25 cellular contexts compared by ENCODE assay signal in genomic region chrX:11241720-11242119, GRCh38. TPM values are rescaled to one million over a fixed set of nuclear protein-coding genes. Genes with fewer than 3 reads are reported as not detected.
"Had no signal": no experiment of that assay in that cellular context is flagged by ENCODE, and none has a peak within 500 bp of the region (broad histone marks: within the 10 kb centered on the region; RNA-seq: fewer than 3 reads in every experiment).

No MANE protein-coding gene starts in this region.

- H3K36me3 ChIP-seq: lower lobe of right lung, neutrophil, tibial artery had no signal

- H3K9me3 ChIP-seq: lower lobe of right lung, neutrophil, tibial artery had no signal

- DNase-seq: activated CD4-positive, alpha-beta T cell treated with anti-CD3 and anti-CD28 coated beads, Interleukin-2, amount 50 U/mL, for 1 hour; activated CD4-positive, CD25-positive, alpha-beta regulatory T cell treated with anti-CD3 and anti-CD28 coated beads, Interleukin-2, amount 50 U/mL, for 72 hours; activated CD8-positive, alpha-beta memory T cell treated with anti-CD3 and anti-CD28 coated beads, Interleukin-2, amount 50 U/mL, for 48 hours; activated effector memory CD4-positive, alpha-beta T cell treated with Interleukin-2 at 50 U/mL for 16 hours; activated naive CD4-positive, alpha-beta T cell treated with anti-CD3 and anti-CD28 coated beads, Interleukin-2, amount 50 U/mL, for 16 hours; activated T-cell treated with anti-CD3 and anti-CD28 coated beads, Interleukin-2, amount 50 U/mL, for 48 hours; dermis blood vessel endothelial cell; effector memory CD4-positive, alpha-beta T cell; left cardiac atrium; lower lobe of right lung; stimulated activated CD4-positive, alpha-beta T cell treated with anti-CD3 and anti-CD28 coated beads, Interleukin-2, amount 100 ng/mL, for 24 hours; stimulated activated naive CD4-positive, alpha-beta T cell treated with Interleukin-2 at 50 U/mL for 16 hours; T-helper 1 cell had no signal

- H3K27ac ChIP-seq: hepatocyte, lower lobe of right lung, neutrophil, parathyroid adenoma, tibial artery had no signal

- ATAC-seq: left cardiac atrium; lower lobe of right lung; natural killer cell treated with Interleukin-12 subunit alpha and Interleukin-12 subunit beta and Interleukin-15 and Interleukin-18, amount 100 ng/mL, for 72 hours; SK-N-SH treated with all-trans-retinoic acid at 6 μM for 48 hours had no signal

- H3K4me3 ChIP-seq: hepatocyte, lower lobe of right lung, tibial artery had no signal

- H3K27me3 ChIP-seq: hepatocyte, neutrophil, tibial artery had no signal

- H3K4me1 ChIP-seq: lower lobe of right lung, parathyroid adenoma had no signal

RNA-seq across cellular contexts. Expression of gene AMELX, which starts 51.5 kb away (rescaled TPM):
- total RNA-seq: dermis blood vessel endothelial cell; endothelial cell of umbilical vein; glomerular endothelial cell; hepatocyte; left cardiac atrium; lower lobe of right lung; mesothelial cell of epicardium; natural killer cell treated with Interleukin-12 subunit alpha and Interleukin-12 subunit beta and Interleukin-15 and Interleukin-18, amount 100 ng/mL, for 72 hours; skeletal muscle tissue; subcutaneous adipose tissue had no signal
- polyA plus RNA-seq: adipose tissue, endothelial cell of umbilical vein, hepatocyte had no signal
